In the genomic region with DNA sequence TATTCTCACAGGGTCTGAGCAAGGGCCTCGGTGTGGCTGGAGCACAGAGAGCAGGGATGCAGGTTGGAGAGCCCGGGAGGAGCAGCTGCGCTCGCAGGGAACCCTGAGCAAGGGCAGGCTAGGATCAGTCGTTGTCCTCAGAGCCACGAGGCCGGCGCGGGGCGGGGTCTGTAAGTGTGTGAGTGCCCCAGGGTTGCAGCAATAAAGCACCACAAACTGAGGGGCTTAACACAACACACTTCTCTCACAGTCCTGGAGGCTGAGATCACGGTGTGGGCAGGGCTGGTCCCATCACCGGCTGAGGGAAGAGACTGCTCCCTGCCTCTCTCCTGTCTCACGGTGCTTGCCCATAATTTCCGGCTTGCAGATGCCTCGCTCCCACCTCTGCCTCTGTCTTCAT, we compare ENCODE assay signal across 23 cellular contexts.
"Had no signal": no experiment of that assay in that cellular context is flagged by ENCODE, and none has a peak within 500 bp of the region (broad histone marks: within the 10 kb centered on the region; RNA-seq: fewer than 3 reads in every experiment).

No MANE protein-coding gene starts in this region.

- H3K27ac Mint-ChIP-seq: dendritic cell treated with granulocyte-macrophage colony-stimulating factor and Interleukin-4, amounts not matched to agents 40 ng/mL and 50 ng/mL, for 4 days; progenitor cell of endocrine pancreas; stimulated activated effector memory CD8-positive, alpha-beta T cell treated with anti-CD3 and anti-CD28 coated beads, Interleukin-12 subunit alpha, Interleukin-12 subunit beta, amount 100 ng/mL, for 72 hours; type B pancreatic cell had no signal

- ATAC-seq: left lung; naive thymus-derived CD8-positive, alpha-beta T cell; pancreas; sciatic nerve; stimulated activated effector memory CD8-positive, alpha-beta T cell treated with anti-CD3 and anti-CD28 coated beads, Interleukin-12 subunit alpha, Interleukin-12 subunit beta, amount 100 ng/mL, for 72 hours had no signal

- H3K9me3 Mint-ChIP-seq: central memory CD8-positive, alpha-beta T cell; dendritic cell treated with granulocyte-macrophage colony-stimulating factor and Interleukin-4, amounts not matched to agents 40 ng/mL and 50 ng/mL, for 4 days; immature natural killer cell; naive thymus-derived CD8-positive, alpha-beta T cell; stimulated activated effector memory CD8-positive, alpha-beta T cell treated with anti-CD3 and anti-CD28 coated beads, Interleukin-12 subunit alpha, Interleukin-12 subunit beta, amount 100 ng/mL, for 72 hours; type B pancreatic cell had no signal

- DNase-seq: colonic mucosa; effector CD8-positive, alpha-beta T cell; erythroblast; esophagus squamous epithelium; foreskin melanocyte; hypothalamus; immature natural killer cell; left lung; mesendoderm; naive thymus-derived CD8-positive, alpha-beta T cell; pancreas; stimulated activated CD4-positive, alpha-beta T cell treated with anti-CD3 and anti-CD28 coated beads, Interleukin-12 subunit alpha, Interleukin-12 subunit beta, amount 100 ng/mL, for 4 hours; stimulated activated CD4-positive, alpha-beta T cell treated with anti-CD3 and anti-CD28 coated beads, Interleukin-1b, Interleukin-23, amount 100 ng/mL, for 48 hours; stimulated activated CD4-positive, alpha-beta T cell treated with anti-CD3 and anti-CD28 coated beads, Interleukin-4, amount 100 ng/mL, for 24 hours; stimulated activated naive CD4-positive, alpha-beta T cell treated with Interleukin-2 at 50 U/mL for 16 hours; stomach; thyroid gland had no signal

- H3K4me3 Mint-ChIP-seq: central memory CD8-positive, alpha-beta T cell; dendritic cell treated with granulocyte-macrophage colony-stimulating factor and Interleukin-4, amounts not matched to agents 40 ng/mL and 50 ng/mL, for 4 days; naive thymus-derived CD8-positive, alpha-beta T cell; stimulated activated effector memory CD8-positive, alpha-beta T cell treated with anti-CD3 and anti-CD28 coated beads, Interleukin-12 subunit alpha, Interleukin-12 subunit beta, amount 100 ng/mL, for 72 hours; type B pancreatic cell had no signal

- H3K4me1 Mint-ChIP-seq: central memory CD8-positive, alpha-beta T cell; stimulated activated effector memory CD8-positive, alpha-beta T cell treated with anti-CD3 and anti-CD28 coated beads, Interleukin-12 subunit alpha, Interleukin-12 subunit beta, amount 100 ng/mL, for 72 hours had no signal

- H3K27me3 Mint-ChIP-seq: central memory CD8-positive, alpha-beta T cell; dendritic cell treated with granulocyte-macrophage colony-stimulating factor and Interleukin-4, amounts not matched to agents 40 ng/mL and 50 ng/mL, for 4 days; naive thymus-derived CD8-positive, alpha-beta T cell; progenitor cell of endocrine pancreas; type B pancreatic cell had no signal
